ENCODE assay signal across 14 cellular contexts in the genomic region with DNA sequence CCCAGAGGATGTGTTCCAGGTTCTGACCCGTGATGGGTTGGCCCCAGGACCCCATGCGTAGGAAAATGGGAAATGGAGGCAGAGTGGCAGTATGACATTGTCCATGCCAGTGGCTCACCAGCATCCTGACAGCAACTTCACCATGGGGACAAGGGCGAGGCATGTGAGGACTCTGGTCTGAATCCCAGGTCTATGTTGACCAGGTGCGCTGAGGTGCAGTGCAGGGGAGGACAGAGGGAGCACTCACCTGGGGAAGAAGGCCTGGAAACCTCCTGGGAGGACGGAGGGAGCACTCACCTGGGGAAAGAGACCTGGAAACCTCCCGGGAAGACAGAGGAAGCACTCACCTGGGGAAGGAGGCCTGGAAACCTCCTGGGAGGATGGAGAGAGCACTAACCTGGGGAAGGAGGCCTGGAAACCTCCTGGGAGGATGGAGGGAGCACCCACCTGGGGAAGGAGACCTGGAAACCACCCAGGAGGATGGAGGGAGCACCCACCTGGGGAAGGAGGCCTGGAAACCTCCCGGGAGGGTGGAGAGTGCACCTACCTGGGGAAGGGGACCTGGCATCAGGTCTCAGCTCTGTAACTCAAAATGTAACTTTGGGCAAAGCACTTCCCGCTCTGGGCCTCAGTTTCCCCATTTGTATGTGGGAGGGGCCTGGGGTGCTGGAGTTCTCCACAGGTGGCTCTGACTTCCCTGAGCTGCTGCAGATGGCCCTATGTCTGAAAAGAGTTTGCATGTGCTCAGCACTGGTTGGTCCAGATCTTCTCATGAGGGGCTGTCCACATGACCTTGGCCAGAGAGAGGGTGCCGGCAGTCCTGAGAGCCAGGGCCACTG. TPM values are rescaled to one million over a fixed set of nuclear protein-coding genes. Genes with fewer than 3 reads are reported as not detected.
DNase-seq lines count a peak whose midpoint lies in the region; ATAC-seq and TF ChIP-seq lines count a peak whose summit lies in the region.
"Had no signal": no experiment of that assay in that cellular context is flagged by ENCODE, and none has a peak within 500 bp of the region (broad histone marks: within the 10 kb centered on the region; RNA-seq: fewer than 3 reads in every experiment).

No MANE protein-coding gene starts in this region.

- no peaks in the 10 kb centered on the region for H3K9me3 ChIP-seq in colonic mucosa
- no peaks in the 10 kb centered on the region for H3K9me3 ChIP-seq in breast epithelium
- H3K9me3 ChIP-seq: pancreas had no signal

- no peaks in the 10 kb centered on the region for H3K4me1 ChIP-seq in colonic mucosa
- no peaks in the 10 kb centered on the region for H3K4me1 ChIP-seq in breast epithelium
- H3K4me1 ChIP-seq: pancreas had no signal

- peaks cover 23% of the 10 kb centered on the region for H3K4me1 Mint-ChIP-seq in stimulated activated naive CD8-positive, alpha-beta T cell treated with anti-CD3 and anti-CD28 coated beads, Interleukin-15, amount 100 ng/mL, for 72 hours
- H3K4me1 Mint-ChIP-seq in neural crest cell: peaks cover 15% of the 10 kb centered on the region
- H3K4me1 Mint-ChIP-seq in activated T-helper 1 cell treated with anti-CD3 and anti-CD28 coated beads, Interleukin-12 subunit alpha, Interleukin-12 subunit beta, Interleukin-2, Interleukin-4 antibody, amounts not matched to agents 30 ng/mL and 10 ng/mL and 1 ng/mL, durations not matched to agents 14 hours and 24 hours and 36 hours (ENCODE audit: low read depth): peaks cover 9% of the 10 kb centered on the region
- peaks cover 7 to 8% of the 10 kb centered on the region in 2 donors for H3K4me1 Mint-ChIP-seq in effector memory CD8-positive, alpha-beta T cell (ENCODE audit: low read depth in 2 of 2)

- H3K36me3 ChIP-seq in colonic mucosa: no peaks in the 10 kb centered on the region
- no peaks in the 10 kb centered on the region for H3K36me3 ChIP-seq in breast epithelium
- H3K36me3 ChIP-seq: pancreas had no signal

- no peaks in the 10 kb centered on the region for H3K36me3 Mint-ChIP-seq in neural crest cell (ENCODE audit: low read depth)
- no peaks in the 10 kb centered on the region for H3K36me3 Mint-ChIP-seq in activated T-helper 1 cell treated with anti-CD3 and anti-CD28 coated beads, Interleukin-12 subunit alpha, Interleukin-12 subunit beta, Interleukin-2, Interleukin-4 antibody, amounts not matched to agents 30 ng/mL and 10 ng/mL and 1 ng/mL, durations not matched to agents 14 hours and 24 hours and 36 hours (ENCODE audit: low read depth)
- H3K36me3 Mint-ChIP-seq in effector memory CD8-positive, alpha-beta T cell (ENCODE audit: insufficient read depth): no peaks in the 10 kb centered on the region

- no peak for DNase-seq in stimulated activated naive CD8-positive, alpha-beta T cell treated with anti-CD3 and anti-CD28 coated beads, Interleukin-15, amount 100 ng/mL, for 72 hours
- no peak for DNase-seq in stimulated activated naive CD8-positive, alpha-beta T cell treated with anti-CD3 and anti-CD28 coated beads, Interleukin-15, Interleukin-2, amounts not matched to agents 100 U/mL and 50 U/mL, for 24 hours
- peak; percentile 13 for DNase-seq in colonic mucosa
- DNase-seq in neural crest cell (ENCODE audit: low read depth, low spot score): no peak
- no peak for DNase-seq in breast epithelium (ENCODE audit: low spot score in 2 of 2)
- no peak for DNase-seq in activated T-helper 1 cell treated with anti-CD3 and anti-CD28 coated beads, Interleukin-12 subunit alpha, Interleukin-12 subunit beta, Interleukin-2, Interleukin-4 antibody, amounts not matched to agents 30 ng/mL and 10 ng/mL and 1 ng/mL, durations not matched to agents 14 hours and 24 hours and 36 hours (ENCODE audit: low spot score)
- no peak for DNase-seq in GM10266 (ENCODE audit: extremely low spot score)
- no peak for DNase-seq in effector memory CD8-positive, alpha-beta T cell
- DNase-seq: NCI-H510A, T-helper 9 cell had no signal

- TF ChIP-seq POLR2A in breast epithelium (IDR thresholded peaks at IDR 0.05): no peak

- H3K27ac Mint-ChIP-seq in stimulated activated naive CD8-positive, alpha-beta T cell treated with anti-CD3 and anti-CD28 coated beads, Interleukin-15, amount 100 ng/mL, for 72 hours: peak overlapping the region; percentile 73 to 80
- H3K27ac Mint-ChIP-seq in neural crest cell (ENCODE audit: unreplicated experiment): peak overlapping the region; percentile 64
- H3K27ac Mint-ChIP-seq in activated T-helper 1 cell treated with anti-CD3 and anti-CD28 coated beads, Interleukin-12 subunit alpha, Interleukin-12 subunit beta, Interleukin-2, Interleukin-4 antibody, amounts not matched to agents 30 ng/mL and 10 ng/mL and 1 ng/mL, durations not matched to agents 14 hours and 24 hours and 36 hours: no peak overlapping the region
- H3K27ac Mint-ChIP-seq in effector memory CD8-positive, alpha-beta T cell: peak overlapping the region in 1 of 2 donors; percentile 85
- H3K27ac Mint-ChIP-seq: stimulated activated effector memory CD8-positive, alpha-beta T cell treated with anti-CD3 and anti-CD28 coated beads, Interleukin-12 subunit alpha, Interleukin-12 subunit beta, amount 100 ng/mL, for 72 hours had no signal

- no peak overlapping the region for H3K9ac ChIP-seq in colonic mucosa (ENCODE audit: low read depth in 2 of 2, low read length in 2 of 2)
- H3K9ac ChIP-seq: GM23248 had no signal

- no peaks in the 10 kb centered on the region for H3K9me3 Mint-ChIP-seq in stimulated activated naive CD8-positive, alpha-beta T cell treated with anti-CD3 and anti-CD28 coated beads, Interleukin-15, amount 100 ng/mL, for 72 hours
- H3K9me3 Mint-ChIP-seq in neural crest cell: no peaks in the 10 kb centered on the region
- H3K9me3 Mint-ChIP-seq in activated T-helper 1 cell treated with anti-CD3 and anti-CD28 coated beads, Interleukin-12 subunit alpha, Interleukin-12 subunit beta, Interleukin-2, Interleukin-4 antibody, amounts not matched to agents 30 ng/mL and 10 ng/mL and 1 ng/mL, durations not matched to agents 14 hours and 24 hours and 36 hours: no peaks in the 10 kb centered on the region
- no peaks in the 10 kb centered on the region for H3K9me3 Mint-ChIP-seq in effector memory CD8-positive, alpha-beta T cell
- H3K9me3 Mint-ChIP-seq: stimulated activated effector memory CD8-positive, alpha-beta T cell treated with anti-CD3 and anti-CD28 coated beads, Interleukin-12 subunit alpha, Interleukin-12 subunit beta, amount 100 ng/mL, for 72 hours had no signal

- H3K4me3 ChIP-seq in colonic mucosa (no peak overlapping the region), breast epithelium (no peak overlapping the region)
- H3K4me3 ChIP-seq: GM23248, pancreas had no signal

- H3K27me3 ChIP-seq in colonic mucosa (no peaks in the 10 kb centered on the region), breast epithelium (peaks cover 0 to 7% of the 10 kb centered on the region in 2 donors)
- H3K27me3 ChIP-seq: pancreas had no signal

- ATAC-seq in stimulated activated naive CD8-positive, alpha-beta T cell treated with anti-CD3 and anti-CD28 coated beads, Interleukin-15, amount 100 ng/mL, for 72 hours: no peak
- ATAC-seq in stimulated activated naive CD8-positive, alpha-beta T cell treated with anti-CD3 and anti-CD28 coated beads, Interleukin-15, Interleukin-2, amounts not matched to agents 100 U/mL and 50 U/mL, for 24 hours: no peak
- ATAC-seq in effector memory CD8-positive, alpha-beta T cell (replicated peaks): no peak

- H3K27ac ChIP-seq in colonic mucosa: no peak overlapping the region
- no peak overlapping the region for H3K27ac ChIP-seq in breast epithelium
- H3K27ac ChIP-seq: GM23248, pancreas, RWPE1 had no signal

- intact Hi-C loops in colonic mucosa (cut with DNase I) (loop anchor here (5.0 kb wide), 1 partner anchor 118 kb away; no protein-coding TSS in a partner anchor), breast epithelium (cut with DNase I; ENCODE audit: low total_unique reads) (no loop called here)
- intact Hi-C loops in activated T-helper 1 cell treated with anti-CD3 and anti-CD28 coated beads, Interleukin-12 subunit alpha, Interleukin-12 subunit beta, Interleukin-2, Interleukin-4 antibody, amounts not matched to agents 30 ng/mL and 10 ng/mL and 1 ng/mL, durations not matched to agents 14 hours and 24 hours and 36 hours (cut with micrococcal nuclease): no loop called here

- TF ChIP-seq CTCF in colonic mucosa (IDR thresholded peaks at IDR 0.05): no peak
- TF ChIP-seq CTCF in neural crest cell (conservative IDR thresholded peaks at IDR 0.05): no peak
- no peak for TF ChIP-seq CTCF in breast epithelium (IDR thresholded peaks at IDR 0.05)
- TF ChIP-seq CTCF in GM10266 (IDR thresholded peaks at IDR 0.05; ENCODE audit: control insufficient read depth, insufficient read depth, low read depth, missing control alignments): no peak

- H3K4me3 Mint-ChIP-seq in stimulated activated naive CD8-positive, alpha-beta T cell treated with anti-CD3 and anti-CD28 coated beads, Interleukin-15, amount 100 ng/mL, for 72 hours: no peak overlapping the region
- no peak overlapping the region for H3K4me3 Mint-ChIP-seq in neural crest cell
- H3K4me3 Mint-ChIP-seq in activated T-helper 1 cell treated with anti-CD3 and anti-CD28 coated beads, Interleukin-12 subunit alpha, Interleukin-12 subunit beta, Interleukin-2, Interleukin-4 antibody, amounts not matched to agents 30 ng/mL and 10 ng/mL and 1 ng/mL, durations not matched to agents 14 hours and 24 hours and 36 hours: no peak overlapping the region
- peak overlapping the region in 1 of 2 donors; percentile 2 for H3K4me3 Mint-ChIP-seq in effector memory CD8-positive, alpha-beta T cell
- H3K4me3 Mint-ChIP-seq: stimulated activated effector memory CD8-positive, alpha-beta T cell treated with anti-CD3 and anti-CD28 coated beads, Interleukin-12 subunit alpha, Interleukin-12 subunit beta, amount 100 ng/mL, for 72 hours had no signal

- H3K27me3 Mint-ChIP-seq in stimulated activated naive CD8-positive, alpha-beta T cell treated with anti-CD3 and anti-CD28 coated beads, Interleukin-15, amount 100 ng/mL, for 72 hours: peaks cover 21% of the 10 kb centered on the region
- no peaks in the 10 kb centered on the region for H3K27me3 Mint-ChIP-seq in neural crest cell (ENCODE audit: low read depth)
- peaks cover 13% of the 10 kb centered on the region for H3K27me3 Mint-ChIP-seq in activated T-helper 1 cell treated with anti-CD3 and anti-CD28 coated beads, Interleukin-12 subunit alpha, Interleukin-12 subunit beta, Interleukin-2, Interleukin-4 antibody, amounts not matched to agents 30 ng/mL and 10 ng/mL and 1 ng/mL, durations not matched to agents 14 hours and 24 hours and 36 hours (ENCODE audit: insufficient read depth)
- peaks cover 27 to 46% of the 10 kb centered on the region in 2 donors for H3K27me3 Mint-ChIP-seq in effector memory CD8-positive, alpha-beta T cell

RNA-seq across cellular contexts. Expression of a gene that starts 6.9 kb away (rescaled TPM):
- total RNA-seq in colonic mucosa (1 to 10 TPM; 3.3 to 3.7 TPM), neural crest cell (0.72 and 1.3 TPM in 2 replicates), breast epithelium (10 to 100 TPM in 1 of 3 donors, 1 to 10 TPM in 2; 3.2 to 10.2 (median 3.3) TPM)
- 6.1 and 6.3 TPM in 2 replicates for total RNA-seq in activated T-helper 1 cell treated with anti-CD3 and anti-CD28 coated beads, Interleukin-12 subunit alpha, Interleukin-12 subunit beta, Interleukin-2, Interleukin-4 antibody, amounts not matched to agents 30 ng/mL and 10 ng/mL and 1 ng/mL, durations not matched to agents 14 hours and 24 hours and 36 hours
- total RNA-seq: GM23248 had no signal
